ENCODE assay signal across 25 cellular contexts in the genomic region with DNA sequence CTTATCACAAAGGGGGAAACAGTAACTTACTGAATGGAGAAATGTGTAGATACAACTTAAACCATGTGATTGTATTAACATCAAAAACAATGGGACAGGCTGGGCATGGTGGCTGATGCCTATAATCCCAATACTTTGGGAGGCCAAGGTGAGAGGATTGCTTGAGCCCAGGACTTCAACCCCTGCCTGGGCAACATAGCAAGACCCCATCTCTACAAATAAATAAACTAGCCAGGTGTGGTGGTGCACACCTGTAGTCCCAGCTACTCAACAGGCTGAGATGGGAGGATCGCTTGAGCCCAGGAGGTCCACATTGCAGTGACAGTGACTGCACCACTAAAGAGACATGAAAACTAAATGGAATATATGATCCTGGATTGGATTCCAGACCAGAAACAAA. TPM values are rescaled to one million over a fixed set of nuclear protein-coding genes. Genes with fewer than 3 reads are reported as not detected.
DNase-seq lines count a peak whose midpoint lies in the region; ATAC-seq, FAIRE-seq and TF ChIP-seq lines count a peak whose summit lies in the region.
"Had no signal": no experiment of that assay in that cellular context is flagged by ENCODE, and none has a peak within 500 bp of the region (broad histone marks: within the 10 kb centered on the region; RNA-seq: fewer than 3 reads in every experiment).

No MANE protein-coding gene starts in this region.

- TF ChIP-seq EP300 in HepG2 (IDR thresholded peaks at IDR 0.05; ENCODE audit: low read depth in 2 of 2, low read length in 2 of 2), result no peak
- no peak for TF ChIP-seq EP300 in HepG2 (CRISPR knock-in tag; IDR thresholded peaks at IDR 0.05; ENCODE audit: borderline replicate concordance)

- no peaks in the 10 kb centered on the region for H3K27me3 Mint-ChIP-seq in T-helper 17 cell
- H3K27me3 Mint-ChIP-seq: CD4-positive, alpha-beta memory T cell; CD4-positive, CD25-positive, alpha-beta regulatory T cell; CD8-positive, alpha-beta memory T cell had no signal

- no peak overlapping the region for H3K4me3 Mint-ChIP-seq in T-helper 17 cell
- H3K4me3 Mint-ChIP-seq: CD14-positive monocyte; CD4-positive, alpha-beta memory T cell; CD4-positive, CD25-positive, alpha-beta regulatory T cell; CD8-positive, alpha-beta memory T cell had no signal

- BruUV-seq in HepG2 (replicated peaks; lab: Mats Ljungman, UMichigan), result no TSS peak

- H3K36me3 ChIP-seq in HepG2 (replicated peaks in 1 of 2; ENCODE audit: control insufficient read depth in 1 of 2, insufficient read depth in 2 of 2, low read length in 2 of 2) (peaks cover 5 to 25% of the 10 kb centered on the region in 2 experiments; a peak in 3 of 5 replicates), right lobe of liver (no peaks in the 10 kb centered on the region)

- H3K4me1 Mint-ChIP-seq in T-helper 17 cell, result peaks cover 30% of the 10 kb centered on the region
- H3K4me1 Mint-ChIP-seq: CD14-positive monocyte had no signal

- TF ChIP-seq CTCF in HepG2 (CRISPR knock-in tag; IDR thresholded peaks at IDR 0.05) (no peak), right lobe of liver (IDR thresholded peaks at IDR 0.05) (no peak), coronary artery (IDR thresholded peaks at IDR 0.05) (no peak)

- intact Hi-C loops in HepG2 (cut with micrococcal nuclease; ENCODE audit: unreplicated experiment) (no loop called here), right lobe of liver (cut with DNase I) (no loop called here), Right ventricle myocardium superior (cut with DNase I) (no loop called here)

- H3K27me3 ChIP-seq in HepG2 (ENCODE audit: control insufficient read depth in 1 of 2, insufficient read depth in 2 of 2, low read length in 2 of 2), result no peaks in the 10 kb centered on the region
- H3K27me3 ChIP-seq in right lobe of liver, result no peaks in the 10 kb centered on the region
- H3K27me3 ChIP-seq: BE2C, BLaER1 had no signal

- H3K4me2 ChIP-seq in HepG2 (ENCODE audit: low read depth, low read length), result no peak overlapping the region
- H3K4me2 ChIP-seq: BLaER1 had no signal

- H3K4me3 ChIP-seq in HepG2 (replicated peaks in 1 of 3; ENCODE audit: insufficient read depth in 1 of 3, low read depth in 2 of 3, low read length in 3 of 3) (no peak overlapping the region), right lobe of liver (no peak overlapping the region), coronary artery (no peak overlapping the region)
- H3K4me3 ChIP-seq: BLaER1, GM12878 had no signal

- 100% methylated on average over 1 of the region's 1 CpG for WGBS in HepG2 (ENCODE audit: low lambda C conversion rate)
- WGBS in right lobe of liver (ENCODE audit: insufficient coverage, low coverage, low lambda C conversion rate, missing lambda C conversion rate), result no CpG with 5 or more reads among the region's 1 CpG

- H3K36me3 Mint-ChIP-seq in T-helper 17 cell (ENCODE audit: low read depth), result peaks cover 9% of the 10 kb centered on the region

- H3K27ac ChIP-seq in HepG2 (ENCODE audit: extremely low read length, insufficient read depth, low read length) (no peak overlapping the region), right lobe of liver (no peak overlapping the region), coronary artery (no peak overlapping the region)
- H3K27ac ChIP-seq: BLaER1 had no signal

- ATAC-seq in HepG2 (no peak), right lobe of liver (no peak), T-helper 17 cell (no peak), Right ventricle myocardium superior (ENCODE audit: poor library complexity) (no peak)
- ATAC-seq: GM12878 had no signal

- no peaks in the 10 kb centered on the region for H4K20me1 ChIP-seq in HepG2 (ENCODE audit: insufficient read depth, low read length)

- DNase-seq in HepG2 (ENCODE audit: low spot score) (no peak), right lobe of liver (no peak), T-helper 17 cell (no peak), coronary artery (ENCODE audit: low spot score) (no peak), Right ventricle myocardium superior (no peak)
- DNase-seq: 8988T; ACHN; BE2C; C1 segment of cervical spinal cord; CD4-positive, alpha-beta memory T cell; CD4-positive, CD25-positive, alpha-beta regulatory T cell; CD8-positive, alpha-beta memory T cell; COR-L47; DMS 273 treated with DMSO at 0.1 percent for 48 hours; DMS153; DMS53; DMS79; DND-41; EL; GDM1 had no signal

- peak overlapping the region; percentile 51 for H3K27ac Mint-ChIP-seq in T-helper 17 cell
- H3K27ac Mint-ChIP-seq: CD14-positive monocyte had no signal

- no peak for TF ChIP-seq RAD21 in HepG2 (CRISPR knock-in tag; IDR thresholded peaks at IDR 0.05)

- H3K9me3 ChIP-seq in HepG2 (ENCODE audit: low read length) (peaks cover 13% of the 10 kb centered on the region; the same call in 1 of the 2 replicates), right lobe of liver (no peaks in the 10 kb centered on the region), T-helper 17 cell (ENCODE audit: control insufficient read depth, low read length, poor library complexity, severe bottlenecking) (no peaks in the 10 kb centered on the region)
- H3K9me3 ChIP-seq: BE2C, BLaER1 had no signal

- FAIRE-seq in HepG2 (lab: Jason Lieb, UNC), result no peak
- FAIRE-seq: A204.1, GM12878, GM19239 had no signal

- CTCF ChIA-PET in HepG2 (lab: Yijun Ruan, JAX; ENCODE audit: low intra/inter-chr PET ratio, low total read pairs), result no interaction called here

- in situ Hi-C loops in HepG2 (cut with HindIII; ENCODE audit: extremely low pct_ligation_motif_present, low pct_unique_long_range_greater_than_20kb), result no loop called here

- TF ChIP-seq POLR2A in HepG2 (IDR thresholded peaks at IDR 0.05; ENCODE audit: insufficient read depth in 1 of 2, low read depth in 2 of 2, low read length in 2 of 2), result no peak
- no peak for TF ChIP-seq POLR2A in right lobe of liver (IDR thresholded peaks at IDR 0.05)

- no peaks in the 10 kb centered on the region for H3K79me2 ChIP-seq in HepG2 (ENCODE audit: insufficient read depth, low read length)

- H3K9ac ChIP-seq in HepG2 (ENCODE audit: insufficient read depth, low read depth, low read length), result no peak overlapping the region
- H3K9ac ChIP-seq: BLaER1 had no signal

- H2AFZ ChIP-seq in HepG2 (ENCODE audit: low read length), result no peak overlapping the region

- H3K4me1 ChIP-seq in HepG2 (ENCODE audit: insufficient read depth, low read length) (no peaks in the 10 kb centered on the region), right lobe of liver (no peaks in the 10 kb centered on the region)
- H3K4me1 ChIP-seq: BLaER1 had no signal

- POLR2A ChIA-PET in HepG2 (lab: Yijun Ruan, JAX), result no interaction called here

TF ChIP-seq in HepG2, 621 proteins besides CTCF, POLR2A, EP300 and RAD21 (continues in another document):
- no peak for TF ChIP-seq TRIM24 (CRISPR knock-in tag; IDR thresholded peaks at IDR 0.05)

RNA-seq across cellular contexts. Expression of a gene that starts 26.4 kb away (rescaled TPM):
- total RNA-seq in HepG2 (2016; rRNA removed; fragmentation: Illumina TruSeq; extraction: Trizol) (26.1 and 30.8 TPM in 2 replicates), right lobe of liver (10 to 100 TPM; 19.0 to 25.3 (median 21.3) TPM), T-helper 17 cell (10 to 100 TPM; 14.2 to 18.0 TPM), Right ventricle myocardium superior (26.5 TPM)
- total RNA-seq in HepG2 (2016; cell fraction: cytosol; rRNA removed; fragmentation: Illumina TruSeq; extraction: Trizol; ENCODE audit: low read depth), result 7.8 and 8.1 TPM in 2 replicates
- 26.3 and 32.2 TPM in 2 replicates for total RNA-seq in HepG2 (2016; cell fraction: insoluble cytoplasmic fraction; rRNA removed; fragmentation: Illumina TruSeq; extraction: Trizol)
- total RNA-seq in HepG2 (2016; cell fraction: membrane; rRNA removed; fragmentation: Illumina TruSeq; extraction: Trizol), result 20.7 and 22.9 TPM in 2 replicates
- 17.8 and 18.4 TPM in 2 replicates for total RNA-seq in HepG2 (2016; cell fraction: nucleus; rRNA removed; fragmentation: Illumina TruSeq; extraction: Trizol)
- 13.0 and 13.9 TPM in 2 replicates for polyA plus RNA-seq in HepG2 (2011; rRNA removed)
- 5.7 and 9.1 TPM in 2 replicates for polyA plus RNA-seq in HepG2 (2011; cell fraction: cytosol; rRNA removed)
- 3.9 and 5.7 TPM in 2 replicates for polyA plus RNA-seq in HepG2 (2011; cell fraction: nucleus; rRNA removed)
- 12.8 and 13.3 TPM in 2 replicates for polyA plus RNA-seq in HepG2 (2012)
- polyA plus RNA-seq in HepG2 (2016; cell fraction: cytosol; fragmentation: Illumina TruSeq; extraction: Trizol; ENCODE audit: low read depth), result 4.0 and 5.1 TPM in 2 replicates
- 25.3 and 26.8 TPM in 2 replicates for polyA plus RNA-seq in HepG2 (2016; cell fraction: insoluble cytoplasmic fraction; fragmentation: Illumina TruSeq; extraction: Trizol; ENCODE audit: low read depth)
- polyA plus RNA-seq in HepG2 (2016; cell fraction: membrane; fragmentation: Illumina TruSeq; extraction: Trizol; ENCODE audit: low read depth), result 11.8 and 13.4 TPM in 2 replicates
- 21.5 and 22.0 TPM in 2 replicates for polyA plus RNA-seq in HepG2 (2016; cell fraction: nucleus; fragmentation: Illumina TruSeq; extraction: Trizol; ENCODE audit: insufficient read depth, low read depth)
- polyA minus RNA-seq in HepG2 (2011; rRNA and poly(A)+ RNA removed; ENCODE audit: low replicate concordance), result 18.5 and 24.2 TPM in 2 replicates
- 15.5 and 20.3 TPM in 2 replicates for polyA minus RNA-seq in HepG2 (2011; cell fraction: cytosol; rRNA and poly(A)+ RNA removed)
- polyA minus RNA-seq in HepG2 (2011; cell fraction: nucleus; rRNA and poly(A)+ RNA removed), result 21.1 and 21.3 TPM in 2 replicates

RNA-seq across cellular contexts. Expression of a gene that starts 40.3 kb away (rescaled TPM):
- total RNA-seq in HepG2 (2016; rRNA removed; fragmentation: Illumina TruSeq; extraction: Trizol) (9.7 and 10.4 TPM in 2 replicates), right lobe of liver (1 to 10 TPM; 3.4 to 4.9 (median 4.6) TPM), T-helper 17 cell (10 to 100 TPM; 13.9 to 21.3 TPM), Right ventricle myocardium superior (5.3 TPM)
- 3.1 and 3.6 TPM in 2 replicates for total RNA-seq in HepG2 (2016; cell fraction: cytosol; rRNA removed; fragmentation: Illumina TruSeq; extraction: Trizol; ENCODE audit: low read depth)
- total RNA-seq in HepG2 (2016; cell fraction: insoluble cytoplasmic fraction; rRNA removed; fragmentation: Illumina TruSeq; extraction: Trizol), result 9.9 and 11.2 TPM in 2 replicates
- 2.8 and 3.2 TPM in 2 replicates for total RNA-seq in HepG2 (2016; cell fraction: membrane; rRNA removed; fragmentation: Illumina TruSeq; extraction: Trizol)
- total RNA-seq in HepG2 (2016; cell fraction: nucleus; rRNA removed; fragmentation: Illumina TruSeq; extraction: Trizol), result 12.5 and 12.6 TPM in 2 replicates
- 3.7 and 4.0 TPM in 2 replicates for polyA plus RNA-seq in HepG2 (2011; rRNA removed)
- polyA plus RNA-seq in HepG2 (2011; cell fraction: cytosol; rRNA removed), result 1.2 and 2.5 TPM in 2 replicates
- polyA plus RNA-seq in HepG2 (2011; cell fraction: nucleus; rRNA removed), result 2.8 and 4.5 TPM in 2 replicates
- 3.5 and 4.1 TPM in 2 replicates for polyA plus RNA-seq in HepG2 (2012)
- polyA plus RNA-seq in HepG2 (2016; cell fraction: cytosol; fragmentation: Illumina TruSeq; extraction: Trizol; ENCODE audit: low read depth), result 0.33 and 0.40 TPM in 2 replicates
- polyA plus RNA-seq in HepG2 (2016; cell fraction: insoluble cytoplasmic fraction; fragmentation: Illumina TruSeq; extraction: Trizol; ENCODE audit: low read depth), result 5.2 and 6.1 TPM in 2 replicates
- polyA plus RNA-seq in HepG2 (2016; cell fraction: membrane; fragmentation: Illumina TruSeq; extraction: Trizol; ENCODE audit: low read depth), result 0.41 and 0.50 TPM in 2 replicates
- 7.4 and 9.8 TPM in 2 replicates for polyA plus RNA-seq in HepG2 (2016; cell fraction: nucleus; fragmentation: Illumina TruSeq; extraction: Trizol; ENCODE audit: insufficient read depth, low read depth)
- polyA minus RNA-seq in HepG2 (2011; rRNA and poly(A)+ RNA removed; ENCODE audit: low replicate concordance), result 2.7 and 5.3 TPM in 2 replicates
- polyA minus RNA-seq in HepG2 (2011; cell fraction: cytosol; rRNA and poly(A)+ RNA removed), result 2.8 and 3.5 TPM in 2 replicates
- 10.4 and 14.0 TPM in 2 replicates for polyA minus RNA-seq in HepG2 (2011; cell fraction: nucleus; rRNA and poly(A)+ RNA removed)
